37 cellular contexts compared by ENCODE assay signal in genomic region chr19:15615526-15615925, GRCh38. TPM values are rescaled to one million over a fixed set of nuclear protein-coding genes. Genes with fewer than 3 reads are reported as not detected.
"Had no signal": no experiment of that assay in that cellular context is flagged by ENCODE, and none has a peak within 500 bp of the region (broad histone marks: within the 10 kb centered on the region; RNA-seq: fewer than 3 reads in every experiment).

No MANE protein-coding gene starts in this region.

- DNase-seq: activated CD4-positive, alpha-beta T cell treated with anti-CD3 and anti-CD28 coated beads for 48 hours; activated CD4-positive, alpha-beta T cell treated with anti-CD3 and anti-CD28 coated beads, Interleukin-2, amount 50 U/mL, for 48 hours; activated CD8-positive, alpha-beta T cell treated with anti-CD3 and anti-CD28 coated beads, Interleukin-2, amount 10 ng/mL, durations not matched to agents 7 days and 5 days; activated gamma-delta T cell; activated naive CD4-positive, alpha-beta T cell treated with Interleukin-2 at 50 U/mL for 16 hours; activated naive CD8-positive, alpha-beta T cell treated with anti-CD3 and anti-CD28 coated beads, Interleukin-2, amount 50 U/mL, for 24 hours; activated T-cell treated with anti-CD3 and anti-CD28 coated beads, Interleukin-2, amount 50 U/mL, for 48 hours; anterior cingulate cortex; caudate nucleus; cerebellar nuclear complex; Kasumi-1; KG1; MG63; NCI-H1048; NCI-H1105 treated with DMSO at 0.1 percent for 48 hours; NCI-H1436; NCI-H1694; NCI-H1930; NCI-H2081 treated with DMSO at 0.1 percent for 48 hours; NCI-H226; NCI-H446 treated with DMSO at 0.1 percent for 48 hours; NCI-H524; NCI-H69; NCI-H82; Peyer's patch; RPMI8226; SHP77 treated with DMSO at 0.1 percent for 48 hours; SK-N-SH had no signal

- H3K4me3 ChIP-seq: MG63, Peyer's patch, SJSA1 had no signal

- ATAC-seq: activated CD4-positive, CD25-positive, alpha-beta regulatory T cell treated with anti-CD3 and anti-CD28 coated beads, Interleukin-2, amount 50 U/mL, for 24 hours; activated CD8-positive, alpha-beta T cell treated with anti-CD3 and anti-CD28 coated beads, Interleukin-2, amount 10 ng/mL, durations not matched to agents 7 days and 5 days; activated naive CD8-positive, alpha-beta T cell treated with anti-CD3 and anti-CD28 coated beads, Interleukin-2, amount 50 U/mL, for 24 hours; WTC11 had no signal

- H3K9me3 Mint-ChIP-seq: activated naive CD8-positive, alpha-beta T cell treated with anti-CD3 and anti-CD28 coated beads, Interleukin-2, amount 50 U/mL, for 24 hours; activated T-helper 2 cell treated with anti-CD3 and anti-CD28 coated beads, Interferon-gamma antibody, Interleukin-2, Interleukin-4, amounts not matched to agents 10 μg/mL and 5 μg/mL and 100 μg/mL, durations not matched to agents 14 hours and 24 hours and 36 hours; T-helper 1 cell treated with Interleukin-12 subunit alpha and Interleukin-12 subunit beta and Interleukin-4 antibody, amounts not matched to agents 30 μg/mL and 1 μg/mL, for 36 hours; T-helper 2 cell treated with Interferon-gamma antibody and Interleukin-4, amounts not matched to agents 5 μg/mL and 100 μg/mL, for 36 hours had no signal

- H3K4me3 Mint-ChIP-seq: activated CD8-positive, alpha-beta T cell treated with anti-CD3 and anti-CD28 coated beads, Interleukin-2, amount 10 ng/mL, durations not matched to agents 7 days and 5 days; activated naive CD8-positive, alpha-beta T cell; activated naive CD8-positive, alpha-beta T cell treated with anti-CD3 and anti-CD28 coated beads, Interleukin-2, amount 50 U/mL, for 24 hours; brain; T-helper 1 cell treated with Interleukin-12 subunit alpha and Interleukin-12 subunit beta and Interleukin-4 antibody, amounts not matched to agents 30 μg/mL and 1 μg/mL, for 36 hours; T-helper 2 cell treated with Interferon-gamma antibody and Interleukin-4, amounts not matched to agents 5 μg/mL and 100 μg/mL, for 36 hours; WTC11 had no signal

- H3K27me3 ChIP-seq: Peyer's patch, SJSA1 had no signal

- H3K27ac Mint-ChIP-seq: activated CD8-positive, alpha-beta T cell treated with anti-CD3 and anti-CD28 coated beads, Interleukin-2, amount 10 ng/mL, durations not matched to agents 7 days and 5 days; activated naive CD8-positive, alpha-beta T cell; activated naive CD8-positive, alpha-beta T cell treated with anti-CD3 and anti-CD28 coated beads, Interleukin-2, amount 50 U/mL, for 24 hours; activated T-helper 2 cell treated with anti-CD3 and anti-CD28 coated beads, Interferon-gamma antibody, Interleukin-2, Interleukin-4, amounts not matched to agents 10 μg/mL and 5 μg/mL and 100 μg/mL, durations not matched to agents 14 hours and 24 hours and 36 hours; brain; T-helper 1 cell treated with Interleukin-12 subunit alpha and Interleukin-12 subunit beta and Interleukin-4 antibody, amounts not matched to agents 30 μg/mL and 1 μg/mL, for 36 hours; T-helper 2 cell treated with Interferon-gamma antibody and Interleukin-4, amounts not matched to agents 5 μg/mL and 100 μg/mL, for 36 hours; WTC11 had no signal

- H3K27ac ChIP-seq: Peyer's patch, SJSA1 had no signal

- H3K4me1 Mint-ChIP-seq: activated naive CD8-positive, alpha-beta T cell treated with anti-CD3 and anti-CD28 coated beads, Interleukin-2, amount 50 U/mL, for 24 hours; brain; WTC11 had no signal

- H3K36me3 Mint-ChIP-seq: activated naive CD8-positive, alpha-beta T cell; brain had no signal

RNA-seq across cellular contexts. Expression of gene CYP4F8, which starts 0.5 kb away (rescaled TPM):
- total RNA-seq: activated CD8-positive, alpha-beta T cell treated with anti-CD3 and anti-CD28 coated beads, Interleukin-2, amount 10 ng/mL, durations not matched to agents 7 days and 5 days; activated T-helper 2 cell treated with anti-CD3 and anti-CD28 coated beads, Interferon-gamma antibody, Interleukin-2, Interleukin-4, amounts not matched to agents 10 μg/mL and 5 μg/mL and 100 μg/mL, durations not matched to agents 14 hours and 24 hours and 36 hours; bronchial epithelial cell; Peyer's patch; SJSA1; WTC11 had no signal

RNA-seq across cellular contexts. Expression of gene CYP4F3, which starts 25.2 kb away (rescaled TPM):
- total RNA-seq: activated CD8-positive, alpha-beta T cell treated with anti-CD3 and anti-CD28 coated beads, Interleukin-2, amount 10 ng/mL, durations not matched to agents 7 days and 5 days; SJSA1 had no signal

RNA-seq across cellular contexts. Expression of gene CYP4F12, which starts 57.4 kb away (rescaled TPM):
- total RNA-seq: activated CD8-positive, alpha-beta T cell treated with anti-CD3 and anti-CD28 coated beads, Interleukin-2, amount 10 ng/mL, durations not matched to agents 7 days and 5 days; activated T-helper 2 cell treated with anti-CD3 and anti-CD28 coated beads, Interferon-gamma antibody, Interleukin-2, Interleukin-4, amounts not matched to agents 10 μg/mL and 5 μg/mL and 100 μg/mL, durations not matched to agents 14 hours and 24 hours and 36 hours; SJSA1; WTC11 had no signal
